ENCODE assay signal across 13 cellular contexts in genomic region chr12:98656289-98657101, GRCh38. TPM values are rescaled to one million over a fixed set of nuclear protein-coding genes. Genes with fewer than 3 reads are reported as not detected.
DNase-seq lines count a peak whose midpoint lies in the region; ATAC-seq lines count a peak whose summit lies in the region.
"Had no signal": no experiment of that assay in that cellular context is flagged by ENCODE, and none has a peak within 500 bp of the region (broad histone marks: within the 10 kb centered on the region; RNA-seq: fewer than 3 reads in every experiment).

No MANE protein-coding gene starts in this region.

- no peak for DNase-seq in activated T-cell treated with anti-CD3 and anti-CD28 coated beads, Interleukin-2, amount 50 U/mL, for 24 hours
- DNase-seq in activated T-cell treated with anti-CD3 and anti-CD28 coated beads for 4 hours: no peak
- no peak for DNase-seq in activated CD4-positive, alpha-beta memory T cell treated with anti-CD3 and anti-CD28 coated beads for 36 hours
- no peak for DNase-seq in stimulated activated effector memory CD8-positive, alpha-beta T cell treated with anti-CD3 and anti-CD28 coated beads, Interleukin-12 subunit alpha, Interleukin-12 subunit beta, amount 100 ng/mL, for 72 hours (ENCODE audit: low spot score in 2 of 2)
- DNase-seq in ureter (ENCODE audit: low spot score): no peak
- DNase-seq: GOT3, islet precursor cell, NCI-H226, right cardiac atrium, tibial artery had no signal

- peak overlapping the region; percentile 81 for H3K27ac Mint-ChIP-seq in activated T-cell treated with anti-CD3 and anti-CD28 coated beads, Interleukin-2, amount 50 U/mL, for 24 hours
- peak overlapping the region; percentile 47 for H3K27ac Mint-ChIP-seq in activated CD4-positive, alpha-beta memory T cell treated with anti-CD3 and anti-CD28 coated beads for 36 hours
- H3K27ac Mint-ChIP-seq in stimulated activated effector memory CD8-positive, alpha-beta T cell treated with anti-CD3 and anti-CD28 coated beads, Interleukin-12 subunit alpha, Interleukin-12 subunit beta, amount 100 ng/mL, for 72 hours: peak overlapping the region; percentile 0

- no peak overlapping the region for H3K4me3 Mint-ChIP-seq in activated T-cell treated with anti-CD3 and anti-CD28 coated beads, Interleukin-2, amount 50 U/mL, for 24 hours
- H3K4me3 Mint-ChIP-seq in activated CD4-positive, alpha-beta memory T cell treated with anti-CD3 and anti-CD28 coated beads for 36 hours: peak overlapping the region; percentile 5
- peak overlapping the region; percentile 13 for H3K4me3 Mint-ChIP-seq in stimulated activated effector memory CD8-positive, alpha-beta T cell treated with anti-CD3 and anti-CD28 coated beads, Interleukin-12 subunit alpha, Interleukin-12 subunit beta, amount 100 ng/mL, for 72 hours

- intact Hi-C loops in activated CD4-positive, alpha-beta memory T cell treated with anti-CD3 and anti-CD28 coated beads for 36 hours (cut with micrococcal nuclease): loop anchor here (1.0 to 5.0 kb wide), 5 partner anchors 11 to 140 kb away; partner anchors contain the start of gene APAF1

- CTCF ChIA-PET in activated CD4-positive, alpha-beta memory T cell treated with anti-CD3 and anti-CD28 coated beads for 36 hours (lab: Charles Lee): interaction anchor here (0.6 to 2.0 kb wide), 2 partner anchors 90 to 140 kb away, joined by 3 to 8 read pairs; no protein-coding TSS in a partner anchor

- ATAC-seq in HG02610 (IDR thresholded peaks at IDR 0.05; ENCODE audit: unreplicated experiment) (peak; percentile 90), GM18867 (IDR thresholded peaks at IDR 0.05; ENCODE audit: unreplicated experiment) (no peak), HG02885 (IDR thresholded peaks at IDR 0.05; ENCODE audit: poor library complexity, unreplicated experiment) (no peak)
- ATAC-seq in stimulated activated effector memory CD8-positive, alpha-beta T cell treated with anti-CD3 and anti-CD28 coated beads, Interleukin-12 subunit alpha, Interleukin-12 subunit beta, amount 100 ng/mL, for 72 hours: peak; percentile 98
- ATAC-seq: right cardiac atrium had no signal

- H3K9me3 Mint-ChIP-seq in activated T-cell treated with anti-CD3 and anti-CD28 coated beads, Interleukin-2, amount 50 U/mL, for 24 hours: no peaks in the 10 kb centered on the region
- no peaks in the 10 kb centered on the region for H3K9me3 Mint-ChIP-seq in activated CD4-positive, alpha-beta memory T cell treated with anti-CD3 and anti-CD28 coated beads for 36 hours
- H3K9me3 Mint-ChIP-seq in stimulated activated effector memory CD8-positive, alpha-beta T cell treated with anti-CD3 and anti-CD28 coated beads, Interleukin-12 subunit alpha, Interleukin-12 subunit beta, amount 100 ng/mL, for 72 hours: no peaks in the 10 kb centered on the region

- POLR2A ChIA-PET in activated CD4-positive, alpha-beta memory T cell treated with anti-CD3 and anti-CD28 coated beads for 36 hours (lab: Charles Lee): no interaction called here

- H3K4me1 Mint-ChIP-seq in activated T-cell treated with anti-CD3 and anti-CD28 coated beads, Interleukin-2, amount 50 U/mL, for 24 hours (ENCODE audit: low read depth): peaks cover 17% of the 10 kb centered on the region
- H3K4me1 Mint-ChIP-seq in activated CD4-positive, alpha-beta memory T cell treated with anti-CD3 and anti-CD28 coated beads for 36 hours (ENCODE audit: low read depth): peaks cover 14% of the 10 kb centered on the region
- peaks cover 17% of the 10 kb centered on the region for H3K4me1 Mint-ChIP-seq in stimulated activated effector memory CD8-positive, alpha-beta T cell treated with anti-CD3 and anti-CD28 coated beads, Interleukin-12 subunit alpha, Interleukin-12 subunit beta, amount 100 ng/mL, for 72 hours

- H3K27me3 Mint-ChIP-seq in activated T-cell treated with anti-CD3 and anti-CD28 coated beads, Interleukin-2, amount 50 U/mL, for 24 hours: no peaks in the 10 kb centered on the region
- H3K27me3 Mint-ChIP-seq in activated CD4-positive, alpha-beta memory T cell treated with anti-CD3 and anti-CD28 coated beads for 36 hours: no peaks in the 10 kb centered on the region

- H3K36me3 Mint-ChIP-seq in activated T-cell treated with anti-CD3 and anti-CD28 coated beads, Interleukin-2, amount 50 U/mL, for 24 hours (ENCODE audit: low read depth): peaks cover 45% of the 10 kb centered on the region
- H3K36me3 Mint-ChIP-seq in activated CD4-positive, alpha-beta memory T cell treated with anti-CD3 and anti-CD28 coated beads for 36 hours: peaks cover 13% of the 10 kb centered on the region
- H3K36me3 Mint-ChIP-seq in stimulated activated effector memory CD8-positive, alpha-beta T cell treated with anti-CD3 and anti-CD28 coated beads, Interleukin-12 subunit alpha, Interleukin-12 subunit beta, amount 100 ng/mL, for 72 hours: peaks cover 68% of the 10 kb centered on the region

RNA-seq across cellular contexts. Expression of gene APAF1, which starts 11.4 kb away (rescaled TPM):
- total RNA-seq in activated CD4-positive, alpha-beta memory T cell treated with anti-CD3 and anti-CD28 coated beads for 36 hours: 10 to 100 TPM; 19.6 to 20.8 TPM
- total RNA-seq in ureter: 19.2 TPM

RNA-seq across cellular contexts. Expression of gene IKBIP, which starts 11.9 kb away (rescaled TPM):
- 10 to 100 TPM; 24.9 to 26.2 TPM for total RNA-seq in activated CD4-positive, alpha-beta memory T cell treated with anti-CD3 and anti-CD28 coated beads for 36 hours
- 8.1 TPM for total RNA-seq in ureter

Comparison
In these comparisons a context has a peak if more than half of its experiments do, and no peak if none do; other contexts are left out.
1. H3K27ac Mint-ChIP-seq: peak in every context shown above with its lines; median percentile 81 in activated T-cell treated with anti-CD3 and anti-CD28 coated beads, Interleukin-2, amount 50 U/mL, for 24 hours; 47 in activated CD4-positive, alpha-beta memory T cell treated with anti-CD3 and anti-CD28 coated beads for 36 hours; 0 in stimulated activated effector memory CD8-positive, alpha-beta T cell treated with anti-CD3 and anti-CD28 coated beads, Interleukin-12 subunit alpha, Interleukin-12 subunit beta, amount 100 ng/mL, for 72 hours.
2. ATAC-seq: peak in HG02610 (single experiment) and stimulated activated effector memory CD8-positive, alpha-beta T cell treated with anti-CD3 and anti-CD28 coated beads, Interleukin-12 subunit alpha, Interleukin-12 subunit beta, amount 100 ng/mL, for 72 hours (single experiment); none in GM18867 (single experiment) and HG02885 (single experiment).